ENCODE assay signal across 26 cellular contexts in the genomic region with DNA sequence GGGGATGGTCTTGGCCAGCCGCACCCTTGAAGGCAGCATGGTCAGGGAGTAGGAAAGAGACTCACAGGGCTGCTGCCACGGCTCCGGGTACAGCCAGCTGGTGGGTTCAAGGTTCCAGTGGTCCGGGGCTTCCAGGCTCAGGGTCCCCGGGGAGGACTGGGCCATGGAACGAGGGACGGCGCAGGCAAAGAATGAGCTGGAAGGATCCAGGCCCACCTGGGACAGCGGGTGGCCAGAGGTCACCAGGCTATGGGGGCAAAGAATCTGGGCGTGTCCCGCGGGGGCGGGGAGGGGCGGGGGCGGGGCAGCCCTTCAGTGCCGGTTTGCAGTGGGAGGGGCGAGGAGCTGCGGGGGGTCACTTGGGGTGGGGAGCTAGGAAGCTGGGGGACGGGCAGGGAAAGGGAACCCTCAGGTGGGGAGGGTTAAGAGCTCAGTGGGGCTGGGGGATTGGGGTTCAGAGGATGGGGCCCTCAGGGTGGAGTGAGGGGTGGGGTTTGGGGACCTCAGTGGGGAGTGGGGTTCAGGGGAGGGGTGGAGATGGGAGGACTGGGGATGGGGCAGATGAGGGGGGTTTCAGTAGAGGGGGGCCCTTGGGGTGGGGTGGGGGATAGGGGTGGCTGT. TPM values are rescaled to one million over a fixed set of nuclear protein-coding genes. Genes with fewer than 3 reads are reported as not detected.
"Had no signal": no experiment of that assay in that cellular context is flagged by ENCODE, and none has a peak within 500 bp of the region (broad histone marks: within the 10 kb centered on the region; RNA-seq: fewer than 3 reads in every experiment).

A gene (minus strand): TSS at position 223 of the 621 bp plus-strand sequence. CDS start 638 bp downstream, outside the sequence.

- H3K9me3 Mint-ChIP-seq: activated naive CD8-positive, alpha-beta T cell treated with anti-CD3 and anti-CD28 coated beads for 36 hours; memory B cell; naive B cell; neural crest cell; WTC11 had no signal

- DNase-seq: activated CD4-positive, alpha-beta T cell treated with anti-CD3 and anti-CD28 coated beads for 36 hours; activated CD4-positive, alpha-beta T cell treated with anti-CD3 and anti-CD28 coated beads, Interleukin-2, amount 50 U/mL, for 48 hours; activated gamma-delta T cell treated with Interleukin-2 at 50 U/mL for 16 hours; activated naive CD8-positive, alpha-beta T cell treated with anti-CD3 and anti-CD28 coated beads for 36 hours; amniotic stem cell; dermis blood vessel endothelial cell; foreskin melanocyte; left ventricle myocardium superior; naive B cell; stimulated activated CD4-positive, alpha-beta T cell treated with anti-CD3 and anti-CD28 coated beads, Interleukin-2, amount 100 ng/mL, for 24 hours; stomach; T-helper 2 cell had no signal

- H3K36me3 ChIP-seq: cardiac muscle cell, prostate gland, right atrium auricular region, stomach had no signal

- H3K4me3 ChIP-seq: cardiac muscle cell, mucosa of descending colon, prostate gland, right atrium auricular region, stomach had no signal

- H3K9me3 ChIP-seq: mucosa of descending colon, prostate gland had no signal

- H3K27ac Mint-ChIP-seq: activated CD4-positive, alpha-beta T cell treated with anti-CD3 and anti-CD28 coated beads for 36 hours; activated naive CD8-positive, alpha-beta T cell treated with anti-CD3 and anti-CD28 coated beads for 36 hours; memory B cell; WTC11 had no signal

- H3K4me1 ChIP-seq: prostate gland, right atrium auricular region, stomach had no signal

- H3K27ac ChIP-seq: cardiac muscle cell, prostate gland, right atrium auricular region, stomach had no signal

- H3K36me3 Mint-ChIP-seq: activated naive CD8-positive, alpha-beta T cell treated with anti-CD3 and anti-CD28 coated beads for 36 hours; memory B cell; naive B cell; WTC11 had no signal

- H3K27me3 ChIP-seq: cardiac muscle cell, right atrium auricular region had no signal

- H3K4me3 Mint-ChIP-seq: activated CD4-positive, alpha-beta T cell treated with anti-CD3 and anti-CD28 coated beads for 36 hours; activated naive CD8-positive, alpha-beta T cell treated with anti-CD3 and anti-CD28 coated beads for 36 hours; memory B cell; naive B cell; neural crest cell; WTC11 had no signal

- H3K4me1 Mint-ChIP-seq: activated CD4-positive, alpha-beta T cell treated with anti-CD3 and anti-CD28 coated beads for 36 hours; activated naive CD8-positive, alpha-beta T cell treated with anti-CD3 and anti-CD28 coated beads for 36 hours; naive B cell had no signal

- H3K27me3 Mint-ChIP-seq: activated CD4-positive, alpha-beta T cell treated with anti-CD3 and anti-CD28 coated beads for 36 hours; activated naive CD8-positive, alpha-beta T cell treated with anti-CD3 and anti-CD28 coated beads for 36 hours; memory B cell; naive B cell had no signal

- ATAC-seq: activated CD4-positive, alpha-beta T cell treated with anti-CD3 and anti-CD28 coated beads for 36 hours; left ventricle myocardium superior; mucosa of descending colon; WTC11 had no signal

RNA-seq across cellular contexts. Expression of the gene that starts here (rescaled TPM):
- total RNA-seq: activated CD4-positive, alpha-beta T cell treated with anti-CD3 and anti-CD28 coated beads for 36 hours; activated naive CD8-positive, alpha-beta T cell treated with anti-CD3 and anti-CD28 coated beads for 36 hours; cardiac muscle cell; dermis blood vessel endothelial cell; epithelial cell of proximal tubule; fibroblast of lung; kidney epithelial cell; left ventricle myocardium superior; mucosa of descending colon; neural crest cell; osteocyte; prostate gland; right atrium auricular region; skeletal muscle tissue; stomach; temporal lobe; ureter; WTC11 had no signal
- polyA plus RNA-seq: cardiac muscle cell, fibroblast of lung, stomach had no signal
